In the genomic region with DNA sequence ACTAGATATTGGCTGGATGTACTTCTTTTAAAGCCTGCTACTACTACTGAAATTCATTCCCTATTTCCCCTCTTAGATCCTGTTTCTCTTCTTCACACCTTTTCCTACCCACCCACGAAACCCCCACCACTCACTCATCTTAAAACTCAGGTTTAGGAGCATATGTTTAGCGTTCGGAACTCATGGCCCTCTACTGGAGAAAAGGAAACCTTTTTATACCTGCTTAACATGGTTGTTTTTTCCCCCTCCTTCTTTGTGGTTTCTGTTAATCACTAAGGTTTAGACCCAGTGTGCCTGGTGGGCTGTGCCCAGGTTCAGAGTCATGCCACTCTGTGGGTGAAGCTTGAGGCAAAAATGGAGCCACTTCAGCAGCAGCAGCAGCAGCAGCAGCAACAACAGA, we compare ENCODE assay signal across 8 cellular contexts. TPM values are rescaled to one million over a fixed set of nuclear protein-coding genes. Genes with fewer than 3 reads are reported as not detected.
DNase-seq lines count a peak whose midpoint lies in the region; ATAC-seq and TF ChIP-seq lines count a peak whose summit lies in the region.

No MANE protein-coding gene starts in this region.

- H3K27me3 ChIP-seq in OCI-LY3 (ENCODE audit: low read depth, low read length), result no peaks in the 10 kb centered on the region
- H3K27me3 ChIP-seq in neural progenitor cell, result no peaks in the 10 kb centered on the region
- no peaks in the 10 kb centered on the region for H3K27me3 ChIP-seq in stomach

- H4K20me1 ChIP-seq in OCI-LY3 (ENCODE audit: insufficient read depth, low read length), result peaks cover 63% of the 10 kb centered on the region
- H4K20me1 ChIP-seq in neural progenitor cell (ENCODE audit: low read depth), result peaks cover 67% of the 10 kb centered on the region

- no peaks in the 10 kb centered on the region for H3K27me3 Mint-ChIP-seq in activated naive CD8-positive, alpha-beta T cell treated with anti-CD3 and anti-CD28 coated beads, Interleukin-2, amount 10 ng/mL, durations not matched to agents 7 days and 5 days
- H3K27me3 Mint-ChIP-seq in neural progenitor cell (ENCODE audit: insufficient read depth, low read depth), result peaks cover 2% of the 10 kb centered on the region

- DNase-seq in GM12865 (ENCODE audit: low read depth), result peak; percentile 55
- DNase-seq in activated naive CD8-positive, alpha-beta T cell treated with anti-CD3 and anti-CD28 coated beads, Interleukin-2, amount 10 ng/mL, durations not matched to agents 7 days and 5 days, result no peak
- no peak for DNase-seq in neural progenitor cell (ENCODE audit: low spot score)
- DNase-seq in NCI-H2227 treated with DMSO at 0.1 percent for 48 hours (lab: John Stamatoyannopoulos, UW), result no peak
- no peak for DNase-seq in stomach
- no peak for DNase-seq in epidermal melanocyte (ENCODE audit: insufficient read length, low spot score)

- peaks cover 26% of the 10 kb centered on the region for H3F3A ChIP-seq in neural progenitor cell (ENCODE audit: low read depth)

- H3K9ac ChIP-seq in OCI-LY3 (ENCODE audit: low read length), result peak overlapping the region; percentile 97
- H3K9ac ChIP-seq in neural progenitor cell, result no peak overlapping the region

- H3K4me1 ChIP-seq in OCI-LY3 (ENCODE audit: low read length), result peaks cover 40% of the 10 kb centered on the region
- H3K4me1 ChIP-seq in neural progenitor cell, result peaks cover 25% of the 10 kb centered on the region
- peaks cover 28 to 77% (median 63%) of the 10 kb centered on the region in 4 donors for H3K4me1 ChIP-seq in stomach

- H3K9me3 ChIP-seq in OCI-LY3 (ENCODE audit: insufficient read depth, low read length), result no peaks in the 10 kb centered on the region
- no peaks in the 10 kb centered on the region for H3K9me3 ChIP-seq in neural progenitor cell (ENCODE audit: low read depth)
- no peaks in the 10 kb centered on the region for H3K9me3 ChIP-seq in stomach

- TF ChIP-seq CTCF in GM12865 (IDR thresholded peaks at IDR 0.05; ENCODE audit: insufficient read depth, low read depth, low read length, missing control alignments) (peak; percentile 54), OCI-LY3 (IDR thresholded peaks at IDR 0.05; ENCODE audit: low read depth, low read length) (peak; percentile 47), neural progenitor cell (IDR thresholded peaks at IDR 0.05) (peak; percentile 40), stomach (IDR thresholded peaks at IDR 0.05) (peak in 2 of 7 experiments; percentile 15 to 20)

- POLR2A ChIA-PET in activated naive CD8-positive, alpha-beta T cell treated with anti-CD3 and anti-CD28 coated beads, Interleukin-2, amount 10 ng/mL, durations not matched to agents 7 days and 5 days (lab: Charles Lee), result interaction anchor here (1.0 kb wide), 1 partner anchor 82 kb away, joined by 3 read pairs; the partner anchor contains the start of gene UBL7

- WGBS in stomach, 5 donors, result 18 to 44% (median 29%) methylated on average over 3 of the region's 3 CpGs

- TF ChIP-seq EP300 in stomach (IDR thresholded peaks at IDR 0.05), result no peak

- H3K4me3 Mint-ChIP-seq in activated naive CD8-positive, alpha-beta T cell treated with anti-CD3 and anti-CD28 coated beads, Interleukin-2, amount 10 ng/mL, durations not matched to agents 7 days and 5 days, result peak overlapping the region; percentile 92
- peak overlapping the region; percentile 97 for H3K4me3 Mint-ChIP-seq in neural progenitor cell

- H3K4me2 ChIP-seq in OCI-LY3 (ENCODE audit: low read length), result peak overlapping the region; percentile 98
- peak overlapping the region; percentile 87 for H3K4me2 ChIP-seq in neural progenitor cell

- H2AFZ ChIP-seq in OCI-LY3 (ENCODE audit: low read depth, low read length) (no peak overlapping the region), neural progenitor cell (replicated peaks) (no peak overlapping the region)

- no peaks in the 10 kb centered on the region for H3K9me3 Mint-ChIP-seq in activated naive CD8-positive, alpha-beta T cell treated with anti-CD3 and anti-CD28 coated beads, Interleukin-2, amount 10 ng/mL, durations not matched to agents 7 days and 5 days
- H3K9me3 Mint-ChIP-seq in neural progenitor cell, result no peaks in the 10 kb centered on the region

- peaks cover 60% of the 10 kb centered on the region for H3K4me1 Mint-ChIP-seq in activated naive CD8-positive, alpha-beta T cell treated with anti-CD3 and anti-CD28 coated beads, Interleukin-2, amount 10 ng/mL, durations not matched to agents 7 days and 5 days
- peaks cover 61% of the 10 kb centered on the region for H3K4me1 Mint-ChIP-seq in neural progenitor cell

- H3K36me3 Mint-ChIP-seq in activated naive CD8-positive, alpha-beta T cell treated with anti-CD3 and anti-CD28 coated beads, Interleukin-2, amount 10 ng/mL, durations not matched to agents 7 days and 5 days, result peaks cover 39% of the 10 kb centered on the region
- H3K36me3 Mint-ChIP-seq in neural progenitor cell, result peaks cover 18% of the 10 kb centered on the region

- TF ChIP-seq POLR2A in stomach (IDR thresholded peaks at IDR 0.05), result no peak

- intact Hi-C loops in stomach (cut with DNase I; ENCODE audit: low total_unique reads), result loop anchor here (10.0 kb wide), 1 partner anchor 61 kb away; no protein-coding TSS in a partner anchor

- H3K79me2 ChIP-seq in OCI-LY3 (ENCODE audit: low read length), result peaks cover 89% of the 10 kb centered on the region
- H3K79me2 ChIP-seq in neural progenitor cell (ENCODE audit: low read depth), result peaks cover 91% of the 10 kb centered on the region

- peak overlapping the region; percentile 91 for H3K27ac ChIP-seq in OCI-LY3 (ENCODE audit: low read length)
- no peak overlapping the region for H3K27ac ChIP-seq in neural progenitor cell
- H3K27ac ChIP-seq in stomach, result no peak overlapping the region

- H3K4me3 ChIP-seq in GM12865 (ENCODE audit: low read depth, low read length), result peak overlapping the region; percentile 95
- peak overlapping the region; percentile 92 for H3K4me3 ChIP-seq in OCI-LY3 (ENCODE audit: low read length)
- H3K4me3 ChIP-seq in neural progenitor cell, result peak overlapping the region; percentile 93
- H3K4me3 ChIP-seq in stomach, result no peak overlapping the region

- ATAC-seq in activated naive CD8-positive, alpha-beta T cell treated with anti-CD3 and anti-CD28 coated beads, Interleukin-2, amount 10 ng/mL, durations not matched to agents 7 days and 5 days (ENCODE audit: low read depth), result no peak
- no peak for ATAC-seq in GM21367 (IDR thresholded peaks at IDR 0.05; ENCODE audit: unreplicated experiment)

- peaks cover 39% of the 10 kb centered on the region for H3K36me3 ChIP-seq in OCI-LY3 (replicated peaks; ENCODE audit: low read depth, low read length)
- peaks cover 15% of the 10 kb centered on the region for H3K36me3 ChIP-seq in neural progenitor cell
- peaks cover 0 to 15% (median 11%) of the 10 kb centered on the region in 4 donors for H3K36me3 ChIP-seq in stomach

- H3K27ac Mint-ChIP-seq in activated naive CD8-positive, alpha-beta T cell treated with anti-CD3 and anti-CD28 coated beads, Interleukin-2, amount 10 ng/mL, durations not matched to agents 7 days and 5 days, result peak overlapping the region; percentile 52
- H3K27ac Mint-ChIP-seq in neural progenitor cell, result peak overlapping the region; percentile 35

RNA-seq across cellular contexts. Expression of gene ARID3B, which starts 2.6 kb away (rescaled TPM):
- total RNA-seq in activated naive CD8-positive, alpha-beta T cell treated with anti-CD3 and anti-CD28 coated beads, Interleukin-2, amount 10 ng/mL, durations not matched to agents 7 days and 5 days, result 10 to 100 TPM; 39.4 to 43.0 TPM
- total RNA-seq in neural progenitor cell (ENCODE audit: low replicate concordance) (31.5 and 72.4 TPM in 2 replicates), stomach (10 to 100 TPM in 1 of 5 donors, 1 to 10 TPM in 4; 2.9 to 25.2 (median 6.2) TPM)
- polyA plus RNA-seq in stomach, result 1 to 10 TPM; 2.2 to 4.6 (median 3.8) TPM

Comparison
In these comparisons a context has a peak if more than half of its experiments do, and no peak if none do; other contexts are left out.
1. H3K4me3 ChIP-seq: peak in GM12865 (single experiment), OCI-LY3 (single experiment) and neural progenitor cell (single experiment); none in stomach (0 of 4).